ENCODE assay signal across 8 cellular contexts in genomic region chr11:8080674-8081590, GRCh38. TPM values are rescaled to one million over a fixed set of nuclear protein-coding genes. Genes with fewer than 3 reads are reported as not detected.
DNase-seq lines count a peak whose midpoint lies in the region; ATAC-seq, FAIRE-seq and TF ChIP-seq lines count a peak whose summit lies in the region.

Gene TUB (plus strand): TSS chr11:8081211. CDS start chr11:8081511, 300 bp downstream.

- no peaks in the 10 kb centered on the region for H3K27me3 ChIP-seq in GM23248 (replicated peaks; ENCODE audit: insufficient read depth)
- no peaks in the 10 kb centered on the region for H3K27me3 ChIP-seq in endocrine pancreas (ENCODE audit: control insufficient read depth, insufficient read depth, low read length)

- no peaks in the 10 kb centered on the region for H3F3A ChIP-seq in GM23248 (ENCODE audit: insufficient read depth)

- H3K36me3 ChIP-seq in GM23248 (ENCODE audit: low read depth) (no peaks in the 10 kb centered on the region), endocrine pancreas (ENCODE audit: control insufficient read depth, insufficient read depth, low read length) (no peaks in the 10 kb centered on the region)

- H2AFZ ChIP-seq in GM23248: peak within 1 kb of the TSS; percentile 73

- WGBS in GM23248 (ENCODE audit: low coverage in 1 of 2, low lambda C conversion rate in 2 of 2, missing lambda C conversion rate in 2 of 2), 2 experiments: 2 to 7% methylated on average over 40 to 85 of the region's 104 CpGs

- peak; percentile 70 for DNase-seq in GM23248
- DNase-seq in RWPE1 (ENCODE audit: low spot score): peak; percentile 18
- no peak for DNase-seq in mucosa of gallbladder (ENCODE audit: low spot score)
- DNase-seq in urothelium cell line (ENCODE audit: low spot score): peak; percentile 83
- DNase-seq in activated gamma-delta T cell (lab: John Stamatoyannopoulos, UW): no peak
- DNase-seq in activated effector memory CD4-positive, alpha-beta T cell treated with Interleukin-2 at 50 U/mL for 16 hours: no peak

- peak within 1 kb of the TSS; percentile 75 for H3K4me2 ChIP-seq in GM23248 (ENCODE audit: unreplicated experiment)

- H3K4me1 ChIP-seq in GM23248 (ENCODE audit: insufficient read depth) (peaks cover under 1% of the 10 kb centered on the region; the same call in 1 of the 2 replicates), endocrine pancreas (ENCODE audit: control insufficient read depth, insufficient read depth, low read length) (no peaks in the 10 kb centered on the region)

- CTCF ChIA-PET in RWPE1 (lab: Yijun Ruan, JAX): interaction anchor here (1.1 to 2.4 kb wide), 4 partner anchors 8 to 48 kb away, joined by 3 to 9 read pairs (median 4); no protein-coding TSS in a partner anchor

- FAIRE-seq in urothelium cell line (lab: Jason Lieb, UNC): no peak

- TF ChIP-seq CTCF in RWPE1 (conservative IDR thresholded peaks at IDR 0.05; ENCODE audit: low read depth): no peak

- in situ Hi-C loops in GM23248 (cut with MboI): no loop called here

- no peaks in the 10 kb centered on the region for H4K20me1 ChIP-seq in GM23248 (ENCODE audit: insufficient read depth)

- POLR2A ChIA-PET in RWPE1 (lab: Yijun Ruan, JAX; ENCODE audit: low non-redundant PET): no interaction called here

- H3K79me2 ChIP-seq in GM23248 (ENCODE audit: insufficient read depth): peaks cover 31% of the 10 kb centered on the region

- no peaks in the 10 kb centered on the region for H3K9me2 ChIP-seq in GM23248 (ENCODE audit: insufficient read depth)

- no peak for ATAC-seq in GM21381 (IDR thresholded peaks at IDR 0.05; ENCODE audit: unreplicated experiment)

- H3K9ac ChIP-seq in GM23248 (peak within 1 kb of the TSS; percentile 84), endocrine pancreas (ENCODE audit: control insufficient read depth, insufficient read depth, low read length) (peak within 1 kb of the TSS; percentile 95)

- H3K27ac ChIP-seq in GM23248 (no peak within 1 kb of the TSS), RWPE1 (no peak within 1 kb of the TSS)

- H3K4me3 ChIP-seq in GM23248 (peak within 1 kb of the TSS; percentile 74), endocrine pancreas (ENCODE audit: control insufficient read depth, insufficient read depth, low read length) (peak within 1 kb of the TSS; percentile 35)

- no peaks in the 10 kb centered on the region for H3K9me3 ChIP-seq in GM23248 (ENCODE audit: low read depth)
- H3K9me3 ChIP-seq in endocrine pancreas (ENCODE audit: control insufficient read depth, low read length): no peaks in the 10 kb centered on the region

RNA-seq across cellular contexts. Expression of gene TUB, which starts in this region (rescaled TPM):
- total RNA-seq in GM23248 (2014; rRNA removed; shearing (Covaris generic)): 12.3 and 12.9 TPM in 2 replicates
- 3.3 and 3.8 TPM in 2 replicates for polyA plus RNA-seq in GM23248 (2016; fragmentation: Nextera tagmentation; extraction: Ambion mirVana)
- 11.3 TPM for total RNA-seq in mucosa of gallbladder

Comparison
In these comparisons a context has a peak if more than half of its experiments do, and no peak if none do; other contexts are left out.
1. DNase-seq: peak in GM23248 (single experiment), RWPE1 (single experiment) and urothelium cell line (single experiment); none in mucosa of gallbladder (single experiment), activated gamma-delta T cell (single experiment) and activated effector memory CD4-positive, alpha-beta T cell treated with Interleukin-2 at 50 U/mL for 16 hours (single experiment).